ENCODE assay signal across 9 cellular contexts in the genomic region with DNA sequence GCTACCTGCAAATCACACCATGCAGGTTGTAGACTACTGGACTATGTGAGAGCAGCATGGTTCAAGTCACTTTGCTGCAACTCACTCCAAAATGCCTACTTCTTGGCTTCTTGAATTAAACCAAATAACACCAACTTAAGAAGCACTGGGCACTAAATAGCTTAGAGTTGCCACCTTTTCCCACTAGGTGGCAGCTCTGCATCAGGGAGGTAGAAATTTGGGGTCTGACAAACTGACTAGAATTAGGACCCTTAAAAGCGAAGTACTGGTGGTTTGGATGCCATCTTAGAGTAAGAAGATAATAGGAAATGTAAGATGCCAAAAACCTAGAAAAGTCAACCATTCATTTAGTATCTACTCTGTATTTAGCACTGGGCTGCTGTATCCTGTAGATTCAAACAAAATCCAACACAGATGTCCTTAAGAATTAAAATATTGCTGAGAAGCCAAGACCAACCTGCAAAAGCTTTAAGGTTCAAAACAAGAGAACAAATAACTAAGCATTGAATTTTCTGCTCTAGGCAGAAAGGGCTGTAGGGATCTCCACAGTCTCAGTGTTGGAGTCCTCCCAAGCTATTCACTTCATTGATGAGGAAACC.
DNase-seq lines count a peak whose midpoint lies in the region; ATAC-seq and TF ChIP-seq lines count a peak whose summit lies in the region.
"Had no signal": no experiment of that assay in that cellular context is flagged by ENCODE, and none has a peak within 500 bp of the region (broad histone marks: within the 10 kb centered on the region; RNA-seq: fewer than 3 reads in every experiment).

No MANE protein-coding gene starts in this region.

- no peak overlapping the region for H3K4me3 Mint-ChIP-seq in endothelial cell (ENCODE audit: unreplicated experiment)

- peak; percentile 9 to 75 (median 34) for DNase-seq in NCI-H1417 (lab: John Stamatoyannopoulos, UW)
- DNase-seq in NCI-H1417 treated with DMSO at 0.1 percent for 48 hours (lab: John Stamatoyannopoulos, UW) = no peak
- DNase-seq in LNCaP clone FGC (ENCODE audit: low read depth) = no peak
- peak; percentile 38 for DNase-seq in endothelial cell (ENCODE audit: low spot score)
- DNase-seq in pons (ENCODE audit: low spot score) = peak; percentile 14
- no peak for DNase-seq in NCI-H1436 (lab: John Stamatoyannopoulos, UW)
- no peak for DNase-seq in stimulated activated CD4-positive, alpha-beta T cell treated with anti-CD3 and anti-CD28 coated beads, Interleukin-15, amount 100 ng/mL, for 24 hours

- H3K9me3 Mint-ChIP-seq in endothelial cell (ENCODE audit: unreplicated experiment) = no peaks in the 10 kb centered on the region

- no peaks in the 10 kb centered on the region for H3K4me1 Mint-ChIP-seq in endothelial cell (ENCODE audit: unreplicated experiment)

- H3K27ac Mint-ChIP-seq in endothelial cell (ENCODE audit: unreplicated experiment) = no peak overlapping the region

- no peak overlapping the region for H3K4me3 ChIP-seq in LNCaP clone FGC (ENCODE audit: low read depth, low read length)
- H3K4me3 ChIP-seq: BLaER1 had no signal

- TF ChIP-seq CTCF in LNCaP clone FGC (IDR thresholded peaks at IDR 0.05; ENCODE audit: control insufficient read depth, extremely low read depth, insufficient read depth) (peak; percentile 81), endothelial cell (IDR thresholded peaks at IDR 0.05; ENCODE audit: unreplicated experiment) (peak; percentile 60)

- no peak for ATAC-seq in HG02763 (IDR thresholded peaks at IDR 0.05; ENCODE audit: unreplicated experiment)

- peaks cover 2% of the 10 kb centered on the region for H3K27me3 Mint-ChIP-seq in endothelial cell (ENCODE audit: unreplicated experiment)

- H3K36me3 Mint-ChIP-seq in endothelial cell (ENCODE audit: low read depth, unreplicated experiment) = no peaks in the 10 kb centered on the region

Comparison
In these comparisons a context has a peak if more than half of its experiments do, and no peak if none do; other contexts are left out.
1. DNase-seq: peak in NCI-H1417 (3 of 3), endothelial cell (single experiment) and pons (single experiment); none in NCI-H1417 treated with DMSO at 0.1 percent for 48 hours (single experiment), LNCaP clone FGC (single experiment), NCI-H1436 (single experiment) and stimulated activated CD4-positive, alpha-beta T cell treated with anti-CD3 and anti-CD28 coated beads, Interleukin-15, amount 100 ng/mL, for 24 hours (single experiment).